1 cellular context compared by ENCODE assay signal in the genomic region with DNA sequence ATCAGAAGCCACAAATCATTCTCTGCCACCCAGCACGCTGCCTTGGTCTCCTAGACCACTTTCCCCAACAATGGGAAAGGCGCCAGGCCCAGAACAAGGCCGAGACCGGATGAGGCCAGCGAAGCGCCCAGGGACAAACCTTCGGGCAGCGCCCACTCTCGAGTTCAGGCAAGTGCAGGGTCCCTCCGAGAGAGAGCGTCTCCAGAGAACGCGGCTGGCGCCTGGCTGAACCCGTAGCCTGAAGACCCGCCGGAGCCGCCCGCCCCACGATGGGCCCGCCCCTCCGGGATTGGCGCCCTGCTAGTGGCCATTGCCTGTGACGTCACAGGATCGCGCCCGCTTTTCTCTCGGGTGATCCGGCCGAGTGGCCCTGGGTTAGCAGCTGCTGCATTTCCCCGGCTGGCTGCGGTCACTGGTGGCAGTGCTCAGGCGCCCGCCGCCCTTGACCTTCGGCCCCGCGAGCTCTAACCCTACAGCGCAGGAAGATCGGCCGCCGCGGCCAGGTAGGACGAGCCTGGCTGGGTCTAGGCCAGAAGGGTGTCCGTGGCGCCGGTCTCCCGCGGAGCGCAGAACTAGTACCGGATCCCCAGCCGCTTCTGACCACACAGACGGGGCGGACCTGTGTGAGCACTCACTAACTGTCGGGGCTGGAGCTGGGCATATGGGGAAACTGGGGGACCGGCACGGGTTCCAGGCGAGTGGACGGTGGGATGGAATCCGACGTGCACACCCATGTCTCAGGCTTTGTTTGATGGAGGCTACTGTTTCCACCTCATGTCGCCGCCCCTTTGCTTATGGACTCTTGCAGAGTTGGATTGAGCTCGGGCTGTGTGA.
TF ChIP-seq lines count a peak whose summit lies in the region.

A gene with protein sequence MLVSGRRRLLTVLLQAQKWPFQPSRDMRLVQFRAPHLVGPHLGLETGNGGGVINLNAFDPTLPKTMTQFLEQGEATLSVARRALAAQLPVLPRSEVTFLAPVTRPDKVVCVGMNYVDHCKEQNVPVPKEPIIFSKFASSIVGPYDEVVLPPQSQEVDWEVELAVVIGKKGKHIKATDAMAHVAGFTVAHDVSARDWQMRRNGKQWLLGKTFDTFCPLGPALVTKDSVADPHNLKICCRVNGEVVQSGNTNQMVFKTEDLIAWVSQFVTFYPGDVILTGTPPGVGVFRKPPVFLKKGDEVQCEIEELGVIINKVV (plus strand): TSS at position 339 of the 834 bp plus-strand sequence. CDS start 2,851 bp downstream, outside the sequence.

TF ChIP-seq in HepG2, 621 proteins besides CTCF, POLR2A, EP300 and RAD21 (continued from another document and continues in another):
- TF ChIP-seq, protein P1, sequence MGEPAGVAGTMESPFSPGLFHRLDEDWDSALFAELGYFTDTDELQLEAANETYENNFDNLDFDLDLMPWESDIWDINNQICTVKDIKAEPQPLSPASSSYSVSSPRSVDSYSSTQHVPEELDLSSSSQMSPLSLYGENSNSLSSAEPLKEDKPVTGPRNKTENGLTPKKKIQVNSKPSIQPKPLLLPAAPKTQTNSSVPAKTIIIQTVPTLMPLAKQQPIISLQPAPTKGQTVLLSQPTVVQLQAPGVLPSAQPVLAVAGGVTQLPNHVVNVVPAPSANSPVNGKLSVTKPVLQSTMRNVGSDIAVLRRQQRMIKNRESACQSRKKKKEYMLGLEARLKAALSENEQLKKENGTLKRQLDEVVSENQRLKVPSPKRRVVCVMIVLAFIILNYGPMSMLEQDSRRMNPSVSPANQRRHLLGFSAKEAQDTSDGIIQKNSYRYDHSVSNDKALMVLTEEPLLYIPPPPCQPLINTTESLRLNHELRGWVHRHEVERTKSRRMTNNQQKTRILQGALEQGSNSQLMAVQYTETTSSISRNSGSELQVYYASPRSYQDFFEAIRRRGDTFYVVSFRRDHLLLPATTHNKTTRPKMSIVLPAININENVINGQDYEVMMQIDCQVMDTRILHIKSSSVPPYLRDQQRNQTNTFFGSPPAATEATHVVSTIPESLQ (CRISPR knock-in tag; conservative IDR thresholded peaks at IDR 0.05): 0 out of 2 replicates have a peak, but pooled peaks have one; percentile 23
- TF ChIP-seq RXRB (CRISPR knock-in tag; IDR thresholded peaks at IDR 0.05; ENCODE audit: borderline replicate concordance): peak; percentile 48
- peak; percentile 72 for TF ChIP-seq HNRNPLL (IDR thresholded peaks at IDR 0.05; ENCODE audit: low read depth, low read length, poor library complexity, severe bottlenecking)
- peak; percentile 91 for TF ChIP-seq ZSCAN31 (CRISPR knock-in tag; IDR thresholded peaks at IDR 0.05; ENCODE audit: low read depth)
- peak; percentile 61; the same call in 1 of the 2 replicates for TF ChIP-seq ZSCAN25 (CRISPR knock-in tag; IDR thresholded peaks at IDR 0.05)
- TF ChIP-seq, protein P2, sequence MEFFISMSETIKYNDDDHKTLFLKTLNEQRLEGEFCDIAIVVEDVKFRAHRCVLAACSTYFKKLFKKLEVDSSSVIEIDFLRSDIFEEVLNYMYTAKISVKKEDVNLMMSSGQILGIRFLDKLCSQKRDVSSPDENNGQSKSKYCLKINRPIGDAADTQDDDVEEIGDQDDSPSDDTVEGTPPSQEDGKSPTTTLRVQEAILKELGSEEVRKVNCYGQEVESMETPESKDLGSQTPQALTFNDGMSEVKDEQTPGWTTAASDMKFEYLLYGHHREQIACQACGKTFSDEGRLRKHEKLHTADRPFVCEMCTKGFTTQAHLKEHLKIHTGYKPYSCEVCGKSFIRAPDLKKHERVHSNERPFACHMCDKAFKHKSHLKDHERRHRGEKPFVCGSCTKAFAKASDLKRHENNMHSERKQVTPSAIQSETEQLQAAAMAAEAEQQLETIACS (CRISPR knock-in tag; IDR thresholded peaks at IDR 0.05): no peak
- TF ChIP-seq, protein P3, sequence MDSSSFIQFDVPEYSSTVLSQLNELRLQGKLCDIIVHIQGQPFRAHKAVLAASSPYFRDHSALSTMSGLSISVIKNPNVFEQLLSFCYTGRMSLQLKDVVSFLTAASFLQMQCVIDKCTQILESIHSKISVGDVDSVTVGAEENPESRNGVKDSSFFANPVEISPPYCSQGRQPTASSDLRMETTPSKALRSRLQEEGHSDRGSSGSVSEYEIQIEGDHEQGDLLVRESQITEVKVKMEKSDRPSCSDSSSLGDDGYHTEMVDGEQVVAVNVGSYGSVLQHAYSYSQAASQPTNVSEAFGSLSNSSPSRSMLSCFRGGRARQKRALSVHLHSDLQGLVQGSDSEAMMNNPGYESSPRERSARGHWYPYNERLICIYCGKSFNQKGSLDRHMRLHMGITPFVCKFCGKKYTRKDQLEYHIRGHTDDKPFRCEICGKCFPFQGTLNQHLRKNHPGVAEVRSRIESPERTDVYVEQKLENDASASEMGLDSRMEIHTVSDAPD (CRISPR knock-in tag; IDR thresholded peaks at IDR 0.05): peak; percentile 78; the same call in 1 of the 2 replicates
- TF ChIP-seq, protein P4, sequence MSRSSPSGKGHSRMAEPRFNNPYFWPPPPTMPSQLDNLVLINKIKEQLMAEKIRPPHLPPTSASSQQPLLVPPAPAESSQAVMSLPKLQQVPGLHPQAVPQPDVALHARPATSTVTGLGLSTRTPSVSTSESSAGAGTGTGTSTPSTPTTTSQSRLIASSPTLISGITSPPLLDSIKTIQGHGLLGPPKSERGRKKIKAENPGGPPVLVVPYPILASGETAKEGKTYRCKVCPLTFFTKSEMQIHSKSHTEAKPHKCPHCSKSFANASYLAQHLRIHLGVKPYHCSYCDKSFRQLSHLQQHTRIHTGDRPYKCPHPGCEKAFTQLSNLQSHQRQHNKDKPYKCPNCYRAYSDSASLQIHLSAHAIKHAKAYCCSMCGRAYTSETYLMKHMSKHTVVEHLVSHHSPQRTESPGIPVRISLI (CRISPR knock-in tag; IDR thresholded peaks at IDR 0.05; ENCODE audit: borderline replicate concordance): peak; percentile 43; the same call in 1 of the 2 replicates
- TF ChIP-seq, protein P5, sequence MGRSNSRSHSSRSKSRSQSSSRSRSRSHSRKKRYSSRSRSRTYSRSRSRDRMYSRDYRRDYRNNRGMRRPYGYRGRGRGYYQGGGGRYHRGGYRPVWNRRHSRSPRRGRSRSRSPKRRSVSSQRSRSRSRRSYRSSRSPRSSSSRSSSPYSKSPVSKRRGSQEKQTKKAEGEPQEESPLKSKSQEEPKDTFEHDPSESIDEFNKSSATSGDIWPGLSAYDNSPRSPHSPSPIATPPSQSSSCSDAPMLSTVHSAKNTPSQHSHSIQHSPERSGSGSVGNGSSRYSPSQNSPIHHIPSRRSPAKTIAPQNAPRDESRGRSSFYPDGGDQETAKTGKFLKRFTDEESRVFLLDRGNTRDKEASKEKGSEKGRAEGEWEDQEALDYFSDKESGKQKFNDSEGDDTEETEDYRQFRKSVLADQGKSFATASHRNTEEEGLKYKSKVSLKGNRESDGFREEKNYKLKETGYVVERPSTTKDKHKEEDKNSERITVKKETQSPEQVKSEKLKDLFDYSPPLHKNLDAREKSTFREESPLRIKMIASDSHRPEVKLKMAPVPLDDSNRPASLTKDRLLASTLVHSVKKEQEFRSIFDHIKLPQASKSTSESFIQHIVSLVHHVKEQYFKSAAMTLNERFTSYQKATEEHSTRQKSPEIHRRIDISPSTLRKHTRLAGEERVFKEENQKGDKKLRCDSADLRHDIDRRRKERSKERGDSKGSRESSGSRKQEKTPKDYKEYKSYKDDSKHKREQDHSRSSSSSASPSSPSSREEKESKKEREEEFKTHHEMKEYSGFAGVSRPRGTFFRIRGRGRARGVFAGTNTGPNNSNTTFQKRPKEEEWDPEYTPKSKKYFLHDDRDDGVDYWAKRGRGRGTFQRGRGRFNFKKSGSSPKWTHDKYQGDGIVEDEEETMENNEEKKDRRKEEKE (IDR thresholded peaks at IDR 0.05): no peak
- TF ChIP-seq, protein P6, sequence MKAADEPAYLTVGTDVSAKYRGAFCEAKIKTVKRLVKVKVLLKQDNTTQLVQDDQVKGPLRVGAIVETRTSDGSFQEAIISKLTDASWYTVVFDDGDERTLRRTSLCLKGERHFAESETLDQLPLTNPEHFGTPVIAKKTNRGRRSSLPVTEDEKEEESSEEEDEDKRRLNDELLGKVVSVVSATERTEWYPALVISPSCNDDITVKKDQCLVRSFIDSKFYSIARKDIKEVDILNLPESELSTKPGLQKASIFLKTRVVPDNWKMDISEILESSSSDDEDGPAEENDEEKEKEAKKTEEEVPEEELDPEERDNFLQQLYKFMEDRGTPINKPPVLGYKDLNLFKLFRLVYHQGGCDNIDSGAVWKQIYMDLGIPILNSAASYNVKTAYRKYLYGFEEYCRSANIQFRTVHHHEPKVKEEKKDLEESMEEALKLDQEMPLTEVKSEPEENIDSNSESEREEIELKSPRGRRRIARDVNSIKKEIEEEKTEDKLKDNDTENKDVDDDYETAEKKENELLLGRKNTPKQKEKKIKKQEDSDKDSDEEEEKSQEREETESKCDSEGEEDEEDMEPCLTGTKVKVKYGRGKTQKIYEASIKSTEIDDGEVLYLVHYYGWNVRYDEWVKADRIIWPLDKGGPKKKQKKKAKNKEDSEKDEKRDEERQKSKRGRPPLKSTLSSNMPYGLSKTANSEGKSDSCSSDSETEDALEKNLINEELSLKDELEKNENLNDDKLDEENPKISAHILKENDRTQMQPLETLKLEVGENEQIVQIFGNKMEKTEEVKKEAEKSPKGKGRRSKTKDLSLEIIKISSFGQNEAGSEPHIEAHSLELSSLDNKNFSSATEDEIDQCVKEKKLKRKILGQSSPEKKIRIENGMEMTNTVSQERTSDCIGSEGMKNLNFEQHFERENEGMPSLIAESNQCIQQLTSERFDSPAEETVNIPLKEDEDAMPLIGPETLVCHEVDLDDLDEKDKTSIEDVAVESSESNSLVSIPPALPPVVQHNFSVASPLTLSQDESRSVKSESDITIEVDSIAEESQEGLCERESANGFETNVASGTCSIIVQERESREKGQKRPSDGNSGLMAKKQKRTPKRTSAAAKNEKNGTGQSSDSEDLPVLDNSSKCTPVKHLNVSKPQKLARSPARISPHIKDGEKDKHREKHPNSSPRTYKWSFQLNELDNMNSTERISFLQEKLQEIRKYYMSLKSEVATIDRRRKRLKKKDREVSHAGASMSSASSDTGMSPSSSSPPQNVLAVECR (CRISPR knock-in tag; IDR thresholded peaks at IDR 0.05; ENCODE audit: borderline replicate concordance): peak; percentile 96
- TF ChIP-seq HNF4A (CRISPR knock-in tag; IDR thresholded peaks at IDR 0.05): peak; percentile 84
- TF ChIP-seq ZNF605 (CRISPR knock-in tag; IDR thresholded peaks at IDR 0.05): peak; percentile 55
- TF ChIP-seq FLYWCH1 (CRISPR knock-in tag; IDR thresholded peaks at IDR 0.05): no peak
- TF ChIP-seq, protein P7, sequence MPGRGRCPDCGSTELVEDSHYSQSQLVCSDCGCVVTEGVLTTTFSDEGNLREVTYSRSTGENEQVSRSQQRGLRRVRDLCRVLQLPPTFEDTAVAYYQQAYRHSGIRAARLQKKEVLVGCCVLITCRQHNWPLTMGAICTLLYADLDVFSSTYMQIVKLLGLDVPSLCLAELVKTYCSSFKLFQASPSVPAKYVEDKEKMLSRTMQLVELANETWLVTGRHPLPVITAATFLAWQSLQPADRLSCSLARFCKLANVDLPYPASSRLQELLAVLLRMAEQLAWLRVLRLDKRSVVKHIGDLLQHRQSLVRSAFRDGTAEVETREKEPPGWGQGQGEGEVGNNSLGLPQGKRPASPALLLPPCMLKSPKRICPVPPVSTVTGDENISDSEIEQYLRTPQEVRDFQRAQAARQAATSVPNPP (CRISPR knock-in tag; IDR thresholded peaks at IDR 0.05): peak; percentile 51; the same call in 1 of the 2 replicates
- TF ChIP-seq CBX2 (IDR thresholded peaks at IDR 0.05; ENCODE audit: low read depth, low read length): no peak
- TF ChIP-seq CBX2 (CRISPR knock-in tag; IDR thresholded peaks at IDR 0.05; ENCODE audit: low read depth): no peak
- no peak for TF ChIP-seq CC2D1A (CRISPR knock-in tag; IDR thresholded peaks at IDR 0.05)
- TF ChIP-seq, protein P8, sequence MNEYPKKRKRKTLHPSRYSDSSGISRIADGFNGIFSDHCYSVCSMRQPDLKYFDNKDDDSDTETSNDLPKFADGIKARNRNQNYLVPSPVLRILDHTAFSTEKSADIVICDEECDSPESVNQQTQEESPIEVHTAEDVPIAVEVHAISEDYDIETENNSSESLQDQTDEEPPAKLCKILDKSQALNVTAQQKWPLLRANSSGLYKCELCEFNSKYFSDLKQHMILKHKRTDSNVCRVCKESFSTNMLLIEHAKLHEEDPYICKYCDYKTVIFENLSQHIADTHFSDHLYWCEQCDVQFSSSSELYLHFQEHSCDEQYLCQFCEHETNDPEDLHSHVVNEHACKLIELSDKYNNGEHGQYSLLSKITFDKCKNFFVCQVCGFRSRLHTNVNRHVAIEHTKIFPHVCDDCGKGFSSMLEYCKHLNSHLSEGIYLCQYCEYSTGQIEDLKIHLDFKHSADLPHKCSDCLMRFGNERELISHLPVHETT (CRISPR knock-in tag; conservative IDR thresholded peaks at IDR 0.05): peak; percentile 66; the same call in 1 of the 2 replicates
- TF ChIP-seq, protein P9, sequence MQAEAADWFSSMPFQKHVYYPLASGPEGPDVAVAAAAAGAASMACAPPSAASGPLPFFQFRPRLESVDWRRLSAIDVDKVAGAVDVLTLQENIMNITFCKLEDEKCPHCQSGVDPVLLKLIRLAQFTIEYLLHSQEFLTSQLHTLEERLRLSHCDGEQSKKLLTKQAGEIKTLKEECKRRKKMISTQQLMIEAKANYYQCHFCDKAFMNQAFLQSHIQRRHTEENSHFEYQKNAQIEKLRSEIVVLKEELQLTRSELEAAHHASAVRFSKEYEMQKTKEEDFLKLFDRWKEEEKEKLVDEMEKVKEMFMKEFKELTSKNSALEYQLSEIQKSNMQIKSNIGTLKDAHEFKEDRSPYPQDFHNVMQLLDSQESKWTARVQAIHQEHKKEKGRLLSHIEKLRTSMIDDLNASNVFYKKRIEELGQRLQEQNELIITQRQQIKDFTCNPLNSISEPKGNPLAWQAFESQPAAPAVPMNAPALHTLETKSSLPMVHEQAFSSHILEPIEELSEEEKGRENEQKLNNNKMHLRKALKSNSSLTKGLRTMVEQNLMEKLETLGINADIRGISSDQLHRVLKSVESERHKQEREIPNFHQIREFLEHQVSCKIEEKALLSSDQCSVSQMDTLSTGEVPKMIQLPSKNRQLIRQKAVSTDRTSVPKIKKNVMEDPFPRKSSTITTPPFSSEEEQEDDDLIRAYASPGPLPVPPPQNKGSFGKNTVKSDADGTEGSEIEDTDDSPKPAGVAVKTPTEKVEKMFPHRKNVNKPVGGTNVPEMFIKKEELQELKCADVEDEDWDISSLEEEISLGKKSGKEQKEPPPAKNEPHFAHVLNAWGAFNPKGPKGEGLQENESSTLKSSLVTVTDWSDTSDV (CRISPR knock-in tag; IDR thresholded peaks at IDR 0.05): peak; percentile 62; the same call in 1 of the 2 replicates
- TF ChIP-seq, protein P10, sequence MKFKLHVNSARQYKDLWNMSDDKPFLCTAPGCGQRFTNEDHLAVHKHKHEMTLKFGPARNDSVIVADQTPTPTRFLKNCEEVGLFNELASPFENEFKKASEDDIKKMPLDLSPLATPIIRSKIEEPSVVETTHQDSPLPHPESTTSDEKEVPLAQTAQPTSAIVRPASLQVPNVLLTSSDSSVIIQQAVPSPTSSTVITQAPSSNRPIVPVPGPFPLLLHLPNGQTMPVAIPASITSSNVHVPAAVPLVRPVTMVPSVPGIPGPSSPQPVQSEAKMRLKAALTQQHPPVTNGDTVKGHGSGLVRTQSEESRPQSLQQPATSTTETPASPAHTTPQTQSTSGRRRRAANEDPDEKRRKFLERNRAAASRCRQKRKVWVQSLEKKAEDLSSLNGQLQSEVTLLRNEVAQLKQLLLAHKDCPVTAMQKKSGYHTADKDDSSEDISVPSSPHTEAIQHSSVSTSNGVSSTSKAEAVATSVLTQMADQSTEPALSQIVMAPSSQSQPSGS (CRISPR knock-in tag; IDR thresholded peaks at IDR 0.05): peak; percentile 93
- TF ChIP-seq ZNF501 (CRISPR knock-in tag; IDR thresholded peaks at IDR 0.05): peak; percentile 87; the same call in 1 of the 2 replicates
- TF ChIP-seq ZNF20 (CRISPR knock-in tag; IDR thresholded peaks at IDR 0.05): peak; percentile 90
